In the genomic region with DNA sequence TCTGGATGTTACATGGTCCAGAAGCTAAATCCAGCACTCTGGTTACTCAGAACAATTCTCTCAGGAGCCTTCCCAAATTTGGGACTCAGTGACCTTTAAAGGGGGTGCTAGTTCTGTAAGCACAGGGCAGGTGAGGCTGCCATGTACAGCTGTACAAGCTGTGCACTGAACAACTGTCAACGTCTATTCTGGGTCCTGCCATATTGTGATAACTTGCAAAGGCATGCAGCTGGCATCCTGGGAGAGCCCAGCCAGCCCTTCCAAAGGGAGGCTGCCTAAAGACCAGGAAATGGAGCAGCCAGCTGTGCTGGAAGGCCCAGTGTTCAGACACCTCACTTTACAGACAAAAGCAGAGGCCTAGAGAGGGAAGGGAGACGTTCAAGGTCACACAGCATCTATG, we compare ENCODE assay signal across 21 cellular contexts.
DNase-seq lines count a peak whose midpoint lies in the region; ATAC-seq and TF ChIP-seq lines count a peak whose summit lies in the region.
"Had no signal": no experiment of that assay in that cellular context is flagged by ENCODE, and none has a peak within 500 bp of the region (broad histone marks: within the 10 kb centered on the region; RNA-seq: fewer than 3 reads in every experiment).

No MANE protein-coding gene starts in this region.

- H2BK5ac ChIP-seq in neuronal stem cell (ENCODE audit: low read length) = no peak overlapping the region

- H3K36me3 ChIP-seq in gastroesophageal sphincter = no peaks in the 10 kb centered on the region
- no peaks in the 10 kb centered on the region for H3K36me3 ChIP-seq in neuronal stem cell (replicated peaks in 1 of 2; ENCODE audit: control insufficient read depth in 2 of 2, insufficient read depth in 2 of 2, low read length in 2 of 2)
- no peaks in the 10 kb centered on the region for H3K36me3 ChIP-seq in transverse colon
- H3K36me3 ChIP-seq in lower lobe of right lung = no peaks in the 10 kb centered on the region
- no peaks in the 10 kb centered on the region for H3K36me3 ChIP-seq in body of pancreas (replicated peaks in 1 of 2; ENCODE audit: insufficient read depth in 1 of 2, low read depth in 2 of 2)

- no peak overlapping the region for H2BK120ac ChIP-seq in neuronal stem cell (ENCODE audit: low read depth, low read length)

- H3K18ac ChIP-seq in neuronal stem cell (ENCODE audit: low read length) = peak overlapping the region; percentile 29

- H2BK15ac ChIP-seq in neuronal stem cell (ENCODE audit: low read length) = no peak overlapping the region

- DNase-seq in SHP77 treated with DMSO at 0.1 percent for 48 hours (lab: John Stamatoyannopoulos, UW) (peak; percentile 48), neuronal stem cell (ENCODE audit: low spot score) (no peak), transverse colon (no peak), lower lobe of right lung (no peak), body of pancreas (no peak)
- DNase-seq: activated CD4-positive, alpha-beta T cell treated with anti-CD3 and anti-CD28 coated beads, Interleukin-2, amount 50 U/mL, for 1 hour; DMS79 treated with DMSO at 0.1 percent for 48 hours; H9; mesenchymal stem cell; NCI-H1048; NCI-H774; PC-9; stimulated activated CD4-positive, alpha-beta T cell treated with anti-CD3 and anti-CD28 coated beads, Interleukin-4, amount 100 ng/mL, for 4 hours; stimulated activated CD8-positive, alpha-beta memory T cell treated with anti-CD3 and anti-CD28 coated beads, Interleukin-4, amount 100 ng/mL, for 48 hours; testis had no signal

- intact Hi-C loops in transverse colon (cut with DNase I; ENCODE audit: low total_unique reads) = no loop called here
- intact Hi-C loops in lower lobe of right lung (cut with DNase I) = no loop called here
- intact Hi-C loops in body of pancreas (cut with DNase I) = no loop called here

- H3K4me1 ChIP-seq in gastroesophageal sphincter (peaks cover 4 to 89% (median 31%) of the 10 kb centered on the region in 3 donors), neuronal stem cell (ENCODE audit: control insufficient read depth in 2 of 2, insufficient read depth in 1 of 2, low read depth in 1 of 2, low read length in 2 of 2) (peaks cover 17 to 19% of the 10 kb centered on the region in 2 donors), transverse colon (peaks cover 10 to 23% (median 18%) of the 10 kb centered on the region in 4 donors), lower lobe of right lung (no peaks in the 10 kb centered on the region), body of pancreas (peaks cover 5% of the 10 kb centered on the region)

- H3K9me3 ChIP-seq in gastroesophageal sphincter = no peaks in the 10 kb centered on the region
- no peaks in the 10 kb centered on the region for H3K9me3 ChIP-seq in neuronal stem cell (replicated peaks in 1 of 2; ENCODE audit: control insufficient read depth in 2 of 2, insufficient read depth in 1 of 2, low read depth in 1 of 2, low read length in 2 of 2)
- H3K9me3 ChIP-seq in transverse colon = no peaks in the 10 kb centered on the region
- no peaks in the 10 kb centered on the region for H3K9me3 ChIP-seq in lower lobe of right lung
- no peaks in the 10 kb centered on the region for H3K9me3 ChIP-seq in body of pancreas
- H3K9me3 ChIP-seq: testis had no signal

- H3K27me3 ChIP-seq in gastroesophageal sphincter = no peaks in the 10 kb centered on the region
- H3K27me3 ChIP-seq in neuronal stem cell (ENCODE audit: control insufficient read depth in 3 of 3, insufficient read depth in 3 of 3, low read depth in 1 of 3, low read length in 3 of 3) = no peaks in the 10 kb centered on the region
- no peaks in the 10 kb centered on the region for H3K27me3 ChIP-seq in transverse colon
- H3K27me3 ChIP-seq in lower lobe of right lung (ENCODE audit: low read depth) = no peaks in the 10 kb centered on the region
- no peaks in the 10 kb centered on the region for H3K27me3 ChIP-seq in body of pancreas
- H3K27me3 ChIP-seq: hepatocyte, testis had no signal

- ATAC-seq in gastroesophageal sphincter (no peak), lower lobe of right lung (no peak), body of pancreas (no peak), HG03571 (IDR thresholded peaks at IDR 0.05; ENCODE audit: unreplicated experiment) (no peak)
- ATAC-seq: K562 had no signal

- no peak overlapping the region for H4K91ac ChIP-seq in neuronal stem cell (ENCODE audit: low read depth, low read length, poor library complexity)

- H4K8ac ChIP-seq in neuronal stem cell (ENCODE audit: low read depth, low read length) = no peak overlapping the region

- H3K79me1 ChIP-seq in neuronal stem cell (ENCODE audit: low read depth, low read length) = no peaks in the 10 kb centered on the region

- in situ Hi-C loops in transverse colon (cut with MboI; ENCODE audit: low pct_ligation_motif_present in 1 of 4, low pct_unique_long_range_greater_than_20kb in 1 of 4, low sequenced_read_pairs in 3 of 4) = no loop called here

- no peak overlapping the region for H3K9ac ChIP-seq in neuronal stem cell (ENCODE audit: low read depth, low read length, poor library complexity)

- TF ChIP-seq EP300 in gastroesophageal sphincter (IDR thresholded peaks at IDR 0.05) = no peak
- no peak for TF ChIP-seq EP300 in transverse colon (IDR thresholded peaks at IDR 0.05; ENCODE audit: low read depth)

- no peak overlapping the region for H2BK12ac ChIP-seq in neuronal stem cell (ENCODE audit: low read length)

- H3K4me3 ChIP-seq in gastroesophageal sphincter (no peak overlapping the region), neuronal stem cell (ENCODE audit: low read length in 2 of 2) (no peak overlapping the region), transverse colon (no peak overlapping the region), lower lobe of right lung (no peak overlapping the region), body of pancreas (no peak overlapping the region)
- H3K4me3 ChIP-seq: hepatocyte, K562, PC-9, testis had no signal

- TF ChIP-seq CTCF in gastroesophageal sphincter (IDR thresholded peaks at IDR 0.05) (no peak), transverse colon (IDR thresholded peaks at IDR 0.05) (no peak), lower lobe of right lung (IDR thresholded peaks at IDR 0.05) (no peak), body of pancreas (IDR thresholded peaks at IDR 0.05) (no peak)

- no peak overlapping the region for H3K14ac ChIP-seq in neuronal stem cell (ENCODE audit: low read length)

- TF ChIP-seq POLR2A in gastroesophageal sphincter (IDR thresholded peaks at IDR 0.05) (no peak), transverse colon (IDR thresholded peaks at IDR 0.05) (no peak), body of pancreas (IDR thresholded peaks at IDR 0.05) (no peak)

- H3K27ac ChIP-seq in gastroesophageal sphincter = peak overlapping the region; percentile 45 to 90 (median 88)
- H3K27ac ChIP-seq in neuronal stem cell (replicated peaks; ENCODE audit: low read length) = no peak overlapping the region
- H3K27ac ChIP-seq in transverse colon = peak overlapping the region; percentile 38 to 61 (median 58)
- no peak overlapping the region for H3K27ac ChIP-seq in lower lobe of right lung
- H3K27ac ChIP-seq in body of pancreas = peak overlapping the region in 2 of 4 donors; percentile 0 to 29
- H3K27ac ChIP-seq: C4-2B, hepatocyte, HL-60, PC-9 had no signal

- no peak overlapping the region for H3K4ac ChIP-seq in neuronal stem cell (ENCODE audit: low read length)

- H2AFZ ChIP-seq in neuronal stem cell (ENCODE audit: low read length) = no peak overlapping the region
- H2AFZ ChIP-seq: hepatocyte, PC-9 had no signal

- H3K4me2 ChIP-seq in neuronal stem cell (ENCODE audit: insufficient read depth, low read length, poor library complexity, severe bottlenecking) = no peak overlapping the region
- H3K4me2 ChIP-seq: hepatocyte, PC-9 had no signal

- H3K23ac ChIP-seq in neuronal stem cell (ENCODE audit: low read depth, low read length, poor library complexity) = no peak overlapping the region

- no peak overlapping the region for H2AK5ac ChIP-seq in neuronal stem cell (ENCODE audit: low read depth, low read length)

- WGBS in gastroesophageal sphincter (ENCODE audit: low coverage in 1 of 2), 2 donors = 60% methylated on average over 1 of the region's 2 CpGs; no CpG with 5 or more reads in 1 of the 2 donors
- no CpG with 5 or more reads among the region's 2 CpGs for WGBS in neuronal stem cell (ENCODE audit: extremely low coverage in 2 of 2, insufficient read length in 2 of 2, insufficient replicate concordance in 1 of 2), 2 donors
- 50 to 61% methylated on average over 1 to 2 of the region's 2 CpGs for WGBS in transverse colon (ENCODE audit: low coverage in 1 of 2), 2 donors
- 75 to 89% methylated on average over 1 to 2 of the region's 2 CpGs for WGBS in body of pancreas, 2 donors

Comparison
In these comparisons a context has a peak if more than half of its experiments do, and no peak if none do; other contexts are left out.
1. H3K27ac ChIP-seq: peak in gastroesophageal sphincter (4 of 4) and transverse colon (4 of 4); none in neuronal stem cell (single experiment) and lower lobe of right lung (single experiment).